Comparison of ENCODE assay signal across 1 cellular context in genomic region chr9:75181748-75182147, GRCh38.
TF ChIP-seq lines count a peak whose summit lies in the region.

No MANE protein-coding gene starts in this region.

TF ChIP-seq in K562, 482 proteins besides CTCF, POLR2A, EP300 and RAD21 (continued from another document):
- TF ChIP-seq CHD7 (IDR thresholded peaks at IDR 0.05; ENCODE audit: low read depth, low read length) (no peak), PHF20 (IDR thresholded peaks at IDR 0.05; ENCODE audit: partially characterized antibody) (no peak), ZNF232 (CRISPR knock-in tag; IDR thresholded peaks at IDR 0.05) (no peak), ZNF277 (CRISPR knock-in tag; IDR thresholded peaks at IDR 0.05; ENCODE audit: borderline replicate concordance) (no peak), BRD9 (IDR thresholded peaks at IDR 0.05; ENCODE audit: low read depth, partially characterized antibody) (no peak), NELFE (IDR thresholded peaks at IDR 0.05; ENCODE audit: insufficient read depth, insufficient read length) (no peak), MEIS2 (IDR thresholded peaks at IDR 0.05; ENCODE audit: partially characterized antibody) (no peak), TEAD1 (CRISPR knock-in tag; IDR thresholded peaks at IDR 0.05) (no peak)
